Comparison of ENCODE assay signal across 1 cellular context in genomic region chr2:186927867-186928191, GRCh38.
A peak's percentile ranks its signal among the peaks of the same experiment; 100 is the strongest.
TF ChIP-seq lines count a peak whose summit lies in the region.

No MANE protein-coding gene starts in this region.

TF ChIP-seq in K562, 482 proteins besides CTCF, POLR2A, EP300 and RAD21 (continued from another document):
- TF ChIP-seq FOXJ3 (CRISPR knock-in tag; IDR thresholded peaks at IDR 0.05) (no peak), TBL1XR1 (IDR thresholded peaks at IDR 0.05; ENCODE audit: low read length in 2 of 2) (no peak), ARID1B (IDR thresholded peaks at IDR 0.05) (peak; percentile 19; the same call in 1 of the 2 replicates), SMARCC2 (IDR thresholded peaks at IDR 0.05; ENCODE audit: low read depth) (0 out of 2 replicates have a peak, but pooled peaks have one; percentile 4), MCM2 (IDR thresholded peaks at IDR 0.05; ENCODE audit: low read depth) (no peak), DPF2 (IDR thresholded peaks at IDR 0.05) (peak; percentile 51; the same call in 1 of the 2 replicates), LEF1 (IDR thresholded peaks at IDR 0.05) (no peak; the same call in 1 of the 2 replicates), ZNF644 (tag; IDR thresholded peaks at IDR 0.05; ENCODE audit: low read depth) (no peak)
